ENCODE assay signal across 8 cellular contexts in the genomic region with DNA sequence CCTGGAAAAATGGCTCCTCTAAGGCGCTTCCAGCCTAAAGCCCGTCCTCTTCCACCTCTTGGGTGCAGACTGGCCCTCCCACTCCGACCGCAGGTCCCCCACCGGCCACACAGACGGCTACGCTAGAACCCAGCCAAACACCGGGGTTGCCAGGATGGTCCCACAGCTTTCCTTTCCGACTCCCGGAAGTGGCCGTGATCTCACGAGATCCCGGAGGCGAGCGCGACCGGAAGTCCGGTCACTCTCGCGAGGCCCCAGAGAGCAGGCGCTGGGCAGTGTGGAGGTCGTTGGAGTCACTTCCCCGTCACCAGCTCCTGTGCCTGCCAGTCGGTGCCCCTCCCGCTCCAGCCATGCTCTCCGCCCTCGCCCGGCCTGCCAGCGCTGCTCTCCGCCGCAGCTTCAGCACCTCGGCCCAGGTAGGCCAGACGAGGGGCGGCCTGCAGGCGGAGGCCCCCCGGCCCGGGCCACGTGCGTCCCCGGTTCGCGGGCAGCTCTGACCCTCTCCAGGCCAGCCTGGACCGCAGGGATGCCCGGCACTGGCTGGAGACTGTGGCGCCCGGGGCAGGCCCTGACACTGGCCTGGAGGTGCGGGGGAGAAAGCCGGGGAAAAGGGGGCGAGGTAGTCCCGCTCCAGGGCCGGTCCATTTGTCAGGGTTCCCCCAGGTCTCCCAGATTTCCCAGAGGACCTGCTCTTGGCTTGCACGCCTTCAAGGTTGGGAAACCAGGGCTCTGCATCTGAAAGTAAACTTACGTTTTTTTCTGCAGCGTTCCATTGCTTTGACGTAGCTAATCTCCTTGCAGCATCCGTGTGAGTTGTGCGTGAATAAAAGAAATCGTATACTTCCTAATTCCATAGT. TPM values are rescaled to one million over a fixed set of nuclear protein-coding genes. Genes with fewer than 3 reads are reported as not detected.
A peak's percentile ranks its signal among the peaks of the same experiment; 100 is the strongest.
DNase-seq lines count a peak whose midpoint lies in the region; ATAC-seq and TF ChIP-seq lines count a peak whose summit lies in the region.

A gene with protein sequence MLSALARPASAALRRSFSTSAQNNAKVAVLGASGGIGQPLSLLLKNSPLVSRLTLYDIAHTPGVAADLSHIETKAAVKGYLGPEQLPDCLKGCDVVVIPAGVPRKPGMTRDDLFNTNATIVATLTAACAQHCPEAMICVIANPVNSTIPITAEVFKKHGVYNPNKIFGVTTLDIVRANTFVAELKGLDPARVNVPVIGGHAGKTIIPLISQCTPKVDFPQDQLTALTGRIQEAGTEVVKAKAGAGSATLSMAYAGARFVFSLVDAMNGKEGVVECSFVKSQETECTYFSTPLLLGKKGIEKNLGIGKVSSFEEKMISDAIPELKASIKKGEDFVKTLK (plus strand): TSS at position 296 of the 857 bp plus-strand sequence. CDS start 55 bp downstream, at position 351.
A gene with protein sequence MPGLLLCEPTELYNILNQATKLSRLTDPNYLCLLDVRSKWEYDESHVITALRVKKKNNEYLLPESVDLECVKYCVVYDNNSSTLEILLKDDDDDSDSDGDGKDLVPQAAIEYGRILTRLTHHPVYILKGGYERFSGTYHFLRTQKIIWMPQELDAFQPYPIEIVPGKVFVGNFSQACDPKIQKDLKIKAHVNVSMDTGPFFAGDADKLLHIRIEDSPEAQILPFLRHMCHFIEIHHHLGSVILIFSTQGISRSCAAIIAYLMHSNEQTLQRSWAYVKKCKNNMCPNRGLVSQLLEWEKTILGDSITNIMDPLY (minus strand): TSS at position 190 of the 857 bp plus-strand sequence. CDS start 17,477 bp downstream, outside the sequence.

- peak within 1 kb of the TSS; percentile 98 for H3K27ac Mint-ChIP-seq in type B pancreatic cell

- H3K36me3 Mint-ChIP-seq in type B pancreatic cell: peaks cover 19% of the 10 kb centered on the region

- H3K27me3 Mint-ChIP-seq in type B pancreatic cell: no peaks in the 10 kb centered on the region

- no peaks in the 10 kb centered on the region for H3K9me3 ChIP-seq in heart right ventricle

- H3K27me3 ChIP-seq in heart right ventricle: no peaks in the 10 kb centered on the region

- no peaks in the 10 kb centered on the region for H3K9me3 Mint-ChIP-seq in type B pancreatic cell

- H3K4me1 ChIP-seq in heart right ventricle: peaks cover 2 to 60% (median 31%) of the 10 kb centered on the region in 9 donors

- peaks cover 0 to 26% (median 0%) of the 10 kb centered on the region in 9 donors for H3K36me3 ChIP-seq in heart right ventricle

- peak within 1 kb of the TSS; percentile 99 for H3K4me3 Mint-ChIP-seq in type B pancreatic cell

- H3K4me1 Mint-ChIP-seq in type B pancreatic cell (ENCODE audit: unreplicated experiment): peaks cover 44% of the 10 kb centered on the region

- intact Hi-C loops in T-helper 1 cell treated with Interleukin-12 subunit alpha and Interleukin-12 subunit beta and Interleukin-4 antibody, amounts not matched to agents 30 ng/mL and 1 ng/mL, for 36 hours (cut with micrococcal nuclease): loop anchor here (1.0 to 5.0 kb wide), 12 partner anchors 40 to 561 kb away; a partner anchor contains a TSS
- intact Hi-C loops in heart right ventricle (cut with DNase I) (loop anchor here in 2 of 10 donors (2.0 to 10.0 kb wide), 2 partner anchors 83 to 87 kb away; no protein-coding TSS in a partner anchor), posterior cingulate gyrus (cut with DNase I) (loop anchor here (10.0 kb wide), 1 partner anchor 53 kb away; a partner anchor contains a TSS)

- TF ChIP-seq CTCF in heart right ventricle (IDR thresholded peaks at IDR 0.05) (no peak), type B pancreatic cell (conservative IDR thresholded peaks at IDR 0.05) (no peak)

- TF ChIP-seq POLR2A in GM15510 (IDR thresholded peaks at IDR 0.05; ENCODE audit: borderline replicate concordance, extremely low read depth, insufficient read length): peak; percentile 90

- peak; percentile 97 for DNase-seq in NCI-H146 (lab: John Stamatoyannopoulos, UW)
- DNase-seq in amniotic epithelial cell (ENCODE audit: low read depth): peak; percentile 93
- DNase-seq in heart right ventricle: peak; percentile 94 to 95
- peak; percentile 89 to 99 (median 94) for DNase-seq in posterior cingulate gyrus
- peak; percentile 95 for DNase-seq in type B pancreatic cell (ENCODE audit: extremely low spot score, unreplicated experiment)

- H3K27ac ChIP-seq in heart right ventricle: peak within 1 kb of the TSS; percentile 80 to 97 (median 96)

- peak within 1 kb of the TSS; percentile 74 to 97 (median 91) for H3K4me3 ChIP-seq in heart right ventricle

- ATAC-seq in HG02870 (IDR thresholded peaks at IDR 0.05; ENCODE audit: unreplicated experiment) (peak; percentile 94), heart right ventricle (peak; percentile 96 to 98 (median 98))

- 0 to 1% methylated on average over 58 of the region's 58 CpGs for WGBS in heart right ventricle, 2 donors

RNA-seq across cellular contexts. Expression of the first gene that starts in this region (rescaled TPM):
- 176 and 185 TPM in 2 replicates for total RNA-seq in T-helper 1 cell treated with Interleukin-12 subunit alpha and Interleukin-12 subunit beta and Interleukin-4 antibody, amounts not matched to agents 30 ng/mL and 1 ng/mL, for 36 hours
- total RNA-seq in heart right ventricle: 100 to 1,000 TPM; 383 to 686 (median 453) TPM
- 100 to 1,000 TPM in 1 of 2 donors, 10 to 100 TPM in 1; 66.1 to 252 TPM for polyA plus RNA-seq in heart right ventricle
- total RNA-seq in type B pancreatic cell (ENCODE audit: low replicate concordance): 177 and 239 TPM in 2 replicates

RNA-seq across cellular contexts. Expression of the second gene that starts in this region (rescaled TPM):
- total RNA-seq in T-helper 1 cell treated with Interleukin-12 subunit alpha and Interleukin-12 subunit beta and Interleukin-4 antibody, amounts not matched to agents 30 ng/mL and 1 ng/mL, for 36 hours: 33.5 and 34.1 TPM in 2 replicates
- total RNA-seq in heart right ventricle (10 to 100 TPM; 11.0 to 30.0 (median 16.9) TPM), type B pancreatic cell (ENCODE audit: low replicate concordance) (45.9 and 51.9 TPM in 2 replicates)
- polyA plus RNA-seq in heart right ventricle: 10 to 100 TPM; 41.5 to 53.9 TPM

Comparison
In these comparisons a context has a peak if more than half of its experiments do, and no peak if none do; other contexts are left out.
1. Peak in every context shown above with its lines: DNase-seq, ATAC-seq, H3K4me3 ChIP-seq and H3K27ac ChIP-seq.